21 cellular contexts compared by ENCODE assay signal in the genomic region with DNA sequence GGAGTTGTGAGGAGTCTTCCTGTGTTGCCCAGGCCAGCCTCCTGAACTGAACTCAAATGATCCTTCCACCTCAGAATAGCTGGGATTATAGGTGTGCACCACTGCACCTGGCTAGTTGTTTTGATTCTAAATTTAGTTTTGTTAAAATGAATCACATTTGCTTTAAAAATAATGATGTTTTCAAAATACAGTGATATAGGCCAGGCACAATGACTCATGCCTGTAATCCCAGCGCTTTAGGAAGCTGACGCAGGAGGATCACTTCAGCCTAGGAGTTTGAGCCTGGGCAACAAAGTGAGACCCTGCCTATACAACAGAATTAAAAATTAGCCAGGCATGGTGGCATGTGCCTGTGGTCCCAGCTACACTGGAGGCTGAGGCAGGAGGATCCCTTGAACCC.
"Had no signal": no experiment of that assay in that cellular context is flagged by ENCODE, and none has a peak within 500 bp of the region (broad histone marks: within the 10 kb centered on the region; RNA-seq: fewer than 3 reads in every experiment).

No MANE protein-coding gene starts in this region.

- H3K27ac Mint-ChIP-seq: activated naive CD8-positive, alpha-beta T cell treated with anti-CD3 and anti-CD28 coated beads, Interleukin-2, amount 10 ng/mL, durations not matched to agents 7 days and 5 days; endodermal cell; nephron progenitor cell; type B pancreatic cell had no signal

- H3K4me3 Mint-ChIP-seq: activated naive CD8-positive, alpha-beta T cell treated with anti-CD3 and anti-CD28 coated beads, Interleukin-2, amount 10 ng/mL, durations not matched to agents 7 days and 5 days; endodermal cell; nephron progenitor cell; stimulated activated naive CD8-positive, alpha-beta T cell treated with anti-CD3 and anti-CD28 coated beads, Interleukin-15, amount 100 ng/mL, for 72 hours; type B pancreatic cell had no signal

- DNase-seq: activated gamma-delta T cell treated with Interleukin-2 at 50 U/mL for 16 hours; activated naive CD8-positive, alpha-beta T cell treated with anti-CD3 and anti-CD28 coated beads, Interleukin-2, amount 10 ng/mL, durations not matched to agents 7 days and 5 days; activated T-cell treated with anti-CD3 and anti-CD28 coated beads, Interleukin-2, amount 50 U/mL, for 1 hour; aorta; dorsolateral prefrontal cortex; endodermal cell; erythroblast; glutamatergic neuron; kidney glomerular epithelial cell; left ventricle myocardium superior; mesendoderm; nephron progenitor cell; psoas muscle; right lobe of liver; stimulated activated naive CD8-positive, alpha-beta T cell treated with anti-CD3 and anti-CD28 coated beads, Interleukin-15, amount 100 ng/mL, for 72 hours; T-helper 1 cell; T1000 had no signal

- H3K27me3 ChIP-seq: breast epithelium, dorsolateral prefrontal cortex, right lobe of liver had no signal

- H3K4me3 ChIP-seq: breast epithelium, dorsolateral prefrontal cortex, psoas muscle, right lobe of liver, SK-N-MC had no signal

- H3K27me3 Mint-ChIP-seq: activated naive CD8-positive, alpha-beta T cell treated with anti-CD3 and anti-CD28 coated beads, Interleukin-2, amount 10 ng/mL, durations not matched to agents 7 days and 5 days; stimulated activated naive CD8-positive, alpha-beta T cell treated with anti-CD3 and anti-CD28 coated beads, Interleukin-15, amount 100 ng/mL, for 72 hours; type B pancreatic cell had no signal

- H3K36me3 ChIP-seq: breast epithelium had no signal

- H3K9me3 Mint-ChIP-seq: activated naive CD8-positive, alpha-beta T cell treated with anti-CD3 and anti-CD28 coated beads, Interleukin-2, amount 10 ng/mL, durations not matched to agents 7 days and 5 days; endodermal cell; nephron progenitor cell; stimulated activated naive CD8-positive, alpha-beta T cell treated with anti-CD3 and anti-CD28 coated beads, Interleukin-15, amount 100 ng/mL, for 72 hours; type B pancreatic cell had no signal

- H3K9me3 ChIP-seq: breast epithelium, psoas muscle, right lobe of liver had no signal

- H3K4me1 ChIP-seq: breast epithelium, psoas muscle, right lobe of liver had no signal

- ATAC-seq: activated CD4-positive, CD25-positive, alpha-beta regulatory T cell treated with anti-CD3 and anti-CD28 coated beads, Interleukin-2, amount 50 U/mL, for 24 hours; left ventricle myocardium superior; psoas muscle; right lobe of liver; stimulated activated naive CD8-positive, alpha-beta T cell treated with anti-CD3 and anti-CD28 coated beads, Interleukin-15, amount 100 ng/mL, for 72 hours had no signal

- H3K4me1 Mint-ChIP-seq: endodermal cell; nephron progenitor cell; stimulated activated naive CD8-positive, alpha-beta T cell treated with anti-CD3 and anti-CD28 coated beads, Interleukin-15, amount 100 ng/mL, for 72 hours had no signal
